8 cellular contexts compared by ENCODE assay signal in the genomic region with DNA sequence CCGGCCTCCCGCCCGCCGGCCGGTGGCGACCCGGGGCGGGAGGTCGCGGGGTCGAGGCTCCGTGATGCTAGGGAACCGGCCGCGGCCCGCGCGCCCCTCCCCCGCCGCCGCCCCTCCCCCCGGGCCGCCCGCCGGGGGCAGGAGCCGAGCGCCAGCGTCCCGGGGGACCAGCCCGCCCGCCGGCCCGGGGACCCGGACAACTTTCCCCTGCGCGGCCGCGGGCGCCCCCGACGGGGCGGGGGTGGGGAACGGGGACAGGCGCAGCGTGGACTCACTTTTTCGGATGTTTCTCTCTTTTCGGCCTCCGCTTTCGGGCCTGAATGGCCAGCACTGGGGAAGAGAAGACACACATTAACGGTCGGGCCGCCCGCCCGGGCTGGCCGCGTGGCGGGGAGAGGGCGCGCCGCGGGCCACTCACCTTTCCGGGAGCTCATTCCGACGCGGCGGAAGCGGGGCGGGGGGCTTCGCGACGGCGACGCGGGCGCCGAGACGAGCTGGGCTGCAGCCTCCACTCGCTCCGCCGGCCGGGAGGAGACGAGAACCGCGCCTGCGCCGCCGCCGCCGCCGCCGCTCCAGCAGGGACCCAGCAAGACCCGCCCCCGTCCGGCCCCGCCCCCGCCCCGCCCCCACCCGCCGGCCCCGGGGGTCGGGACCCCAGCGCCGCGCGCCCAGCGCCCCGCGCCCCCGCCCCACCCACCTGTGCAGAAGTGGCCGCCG. TPM values are rescaled to one million over a fixed set of nuclear protein-coding genes. Genes with fewer than 3 reads are reported as not detected.
DNase-seq lines count a peak whose midpoint lies in the region; ATAC-seq and TF ChIP-seq lines count a peak whose summit lies in the region.

A gene (minus strand): TSS at position 549 of the 717 bp plus-strand sequence.

- H3K36me3 Mint-ChIP-seq in activated CD4-positive, alpha-beta T cell treated with anti-CD3 and anti-CD28 coated beads for 36 hours (ENCODE audit: low read depth) = peaks cover 10% of the 10 kb centered on the region

- POLR2A ChIA-PET in activated CD4-positive, alpha-beta T cell treated with anti-CD3 and anti-CD28 coated beads for 36 hours (lab: Charles Lee) = interaction anchor here (0.5 kb wide), 1 partner anchor 406 kb away, joined by 4 read pairs; no protein-coding TSS in a partner anchor

- H3K4me3 Mint-ChIP-seq in activated CD4-positive, alpha-beta T cell treated with anti-CD3 and anti-CD28 coated beads for 36 hours = peak within 1 kb of the TSS; percentile 80

- peak; percentile 84 for ATAC-seq in HG02642 (IDR thresholded peaks at IDR 0.05; ENCODE audit: poor library complexity, unreplicated experiment)
- ATAC-seq in activated CD4-positive, alpha-beta T cell treated with anti-CD3 and anti-CD28 coated beads for 36 hours = peak; percentile 86

- H3K4me3 ChIP-seq in choroid plexus epithelial cell (ENCODE audit: low read depth, low read length) = peak within 1 kb of the TSS; percentile 74

- no peak for TF ChIP-seq CTCF in choroid plexus epithelial cell (conservative IDR thresholded peaks at IDR 0.05; ENCODE audit: low read depth, low read length)

- CTCF ChIA-PET in activated CD4-positive, alpha-beta T cell treated with anti-CD3 and anti-CD28 coated beads for 36 hours (lab: Charles Lee) = interaction anchor here (0.9 kb wide), 1 partner anchor 407 kb away, joined by 3 read pairs; no protein-coding TSS in a partner anchor

- no peaks in the 10 kb centered on the region for H3K27me3 Mint-ChIP-seq in activated CD4-positive, alpha-beta T cell treated with anti-CD3 and anti-CD28 coated beads for 36 hours

- DNase-seq in NCI-H2107 (lab: John Stamatoyannopoulos, UW) = peak; percentile 54
- no peak for DNase-seq in NCI-H2107 treated with DMSO at 0.1 percent for 48 hours (lab: John Stamatoyannopoulos, UW; ENCODE audit: unreplicated experiment)
- DNase-seq in NCI-H1694 (lab: John Stamatoyannopoulos, UW) = peak; percentile 20
- DNase-seq in activated CD4-positive, alpha-beta T cell treated with anti-CD3 and anti-CD28 coated beads for 36 hours = peak; percentile 88
- peak; percentile 53 for DNase-seq in choroid plexus epithelial cell (ENCODE audit: low read depth)
- peak; percentile 93 for DNase-seq in left kidney (ENCODE audit: low read depth, low spot score)
- peak; percentile 76 for DNase-seq in stimulated activated CD4-positive, alpha-beta T cell treated with anti-CD3 and anti-CD28 coated beads, Interleukin-1b, Interleukin-23, amount 100 ng/mL, for 48 hours

- peaks cover 35% of the 10 kb centered on the region for H3K4me1 Mint-ChIP-seq in activated CD4-positive, alpha-beta T cell treated with anti-CD3 and anti-CD28 coated beads for 36 hours

- no peaks in the 10 kb centered on the region for H3K9me3 Mint-ChIP-seq in activated CD4-positive, alpha-beta T cell treated with anti-CD3 and anti-CD28 coated beads for 36 hours (ENCODE audit: low read depth)

- intact Hi-C loops in activated CD4-positive, alpha-beta T cell treated with anti-CD3 and anti-CD28 coated beads for 36 hours (cut with DNase I, micrococcal nuclease) = loop anchor here (1.0 to 5.0 kb wide), 9 partner anchors 36 to 446 kb away; a partner anchor contains a TSS

- H3K27ac Mint-ChIP-seq in activated CD4-positive, alpha-beta T cell treated with anti-CD3 and anti-CD28 coated beads for 36 hours = peak within 1 kb of the TSS; percentile 85

RNA-seq across cellular contexts. Expression of the gene that starts here (rescaled TPM):
- 10 to 100 TPM; 42.7 to 42.9 TPM for total RNA-seq in activated CD4-positive, alpha-beta T cell treated with anti-CD3 and anti-CD28 coated beads for 36 hours
